ENCODE assay signal across 1 cellular context in the genomic region with DNA sequence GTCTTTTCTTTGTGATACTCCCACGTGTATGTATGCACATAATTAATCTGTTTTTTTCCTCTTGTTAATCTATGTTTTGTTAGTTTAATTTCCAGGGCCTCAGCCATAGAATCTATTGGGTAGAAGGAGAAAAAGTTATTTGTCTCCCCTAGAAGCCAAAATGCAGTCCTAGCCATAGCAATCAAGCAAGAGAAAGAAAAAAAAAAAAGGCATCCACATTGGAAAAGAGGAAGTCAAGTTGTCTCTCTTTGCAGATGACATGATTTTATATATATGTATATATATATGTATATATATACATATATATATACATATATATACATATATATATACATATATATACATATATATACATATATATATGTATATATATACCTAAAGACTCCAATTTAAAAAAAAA.
TF ChIP-seq lines count a peak whose summit lies in the region.

No MANE protein-coding gene starts in this region.

TF ChIP-seq in GM23338, 12 proteins besides CTCF, POLR2A, EP300 and RAD21 (continued from another document):
- TF ChIP-seq, protein P1, sequence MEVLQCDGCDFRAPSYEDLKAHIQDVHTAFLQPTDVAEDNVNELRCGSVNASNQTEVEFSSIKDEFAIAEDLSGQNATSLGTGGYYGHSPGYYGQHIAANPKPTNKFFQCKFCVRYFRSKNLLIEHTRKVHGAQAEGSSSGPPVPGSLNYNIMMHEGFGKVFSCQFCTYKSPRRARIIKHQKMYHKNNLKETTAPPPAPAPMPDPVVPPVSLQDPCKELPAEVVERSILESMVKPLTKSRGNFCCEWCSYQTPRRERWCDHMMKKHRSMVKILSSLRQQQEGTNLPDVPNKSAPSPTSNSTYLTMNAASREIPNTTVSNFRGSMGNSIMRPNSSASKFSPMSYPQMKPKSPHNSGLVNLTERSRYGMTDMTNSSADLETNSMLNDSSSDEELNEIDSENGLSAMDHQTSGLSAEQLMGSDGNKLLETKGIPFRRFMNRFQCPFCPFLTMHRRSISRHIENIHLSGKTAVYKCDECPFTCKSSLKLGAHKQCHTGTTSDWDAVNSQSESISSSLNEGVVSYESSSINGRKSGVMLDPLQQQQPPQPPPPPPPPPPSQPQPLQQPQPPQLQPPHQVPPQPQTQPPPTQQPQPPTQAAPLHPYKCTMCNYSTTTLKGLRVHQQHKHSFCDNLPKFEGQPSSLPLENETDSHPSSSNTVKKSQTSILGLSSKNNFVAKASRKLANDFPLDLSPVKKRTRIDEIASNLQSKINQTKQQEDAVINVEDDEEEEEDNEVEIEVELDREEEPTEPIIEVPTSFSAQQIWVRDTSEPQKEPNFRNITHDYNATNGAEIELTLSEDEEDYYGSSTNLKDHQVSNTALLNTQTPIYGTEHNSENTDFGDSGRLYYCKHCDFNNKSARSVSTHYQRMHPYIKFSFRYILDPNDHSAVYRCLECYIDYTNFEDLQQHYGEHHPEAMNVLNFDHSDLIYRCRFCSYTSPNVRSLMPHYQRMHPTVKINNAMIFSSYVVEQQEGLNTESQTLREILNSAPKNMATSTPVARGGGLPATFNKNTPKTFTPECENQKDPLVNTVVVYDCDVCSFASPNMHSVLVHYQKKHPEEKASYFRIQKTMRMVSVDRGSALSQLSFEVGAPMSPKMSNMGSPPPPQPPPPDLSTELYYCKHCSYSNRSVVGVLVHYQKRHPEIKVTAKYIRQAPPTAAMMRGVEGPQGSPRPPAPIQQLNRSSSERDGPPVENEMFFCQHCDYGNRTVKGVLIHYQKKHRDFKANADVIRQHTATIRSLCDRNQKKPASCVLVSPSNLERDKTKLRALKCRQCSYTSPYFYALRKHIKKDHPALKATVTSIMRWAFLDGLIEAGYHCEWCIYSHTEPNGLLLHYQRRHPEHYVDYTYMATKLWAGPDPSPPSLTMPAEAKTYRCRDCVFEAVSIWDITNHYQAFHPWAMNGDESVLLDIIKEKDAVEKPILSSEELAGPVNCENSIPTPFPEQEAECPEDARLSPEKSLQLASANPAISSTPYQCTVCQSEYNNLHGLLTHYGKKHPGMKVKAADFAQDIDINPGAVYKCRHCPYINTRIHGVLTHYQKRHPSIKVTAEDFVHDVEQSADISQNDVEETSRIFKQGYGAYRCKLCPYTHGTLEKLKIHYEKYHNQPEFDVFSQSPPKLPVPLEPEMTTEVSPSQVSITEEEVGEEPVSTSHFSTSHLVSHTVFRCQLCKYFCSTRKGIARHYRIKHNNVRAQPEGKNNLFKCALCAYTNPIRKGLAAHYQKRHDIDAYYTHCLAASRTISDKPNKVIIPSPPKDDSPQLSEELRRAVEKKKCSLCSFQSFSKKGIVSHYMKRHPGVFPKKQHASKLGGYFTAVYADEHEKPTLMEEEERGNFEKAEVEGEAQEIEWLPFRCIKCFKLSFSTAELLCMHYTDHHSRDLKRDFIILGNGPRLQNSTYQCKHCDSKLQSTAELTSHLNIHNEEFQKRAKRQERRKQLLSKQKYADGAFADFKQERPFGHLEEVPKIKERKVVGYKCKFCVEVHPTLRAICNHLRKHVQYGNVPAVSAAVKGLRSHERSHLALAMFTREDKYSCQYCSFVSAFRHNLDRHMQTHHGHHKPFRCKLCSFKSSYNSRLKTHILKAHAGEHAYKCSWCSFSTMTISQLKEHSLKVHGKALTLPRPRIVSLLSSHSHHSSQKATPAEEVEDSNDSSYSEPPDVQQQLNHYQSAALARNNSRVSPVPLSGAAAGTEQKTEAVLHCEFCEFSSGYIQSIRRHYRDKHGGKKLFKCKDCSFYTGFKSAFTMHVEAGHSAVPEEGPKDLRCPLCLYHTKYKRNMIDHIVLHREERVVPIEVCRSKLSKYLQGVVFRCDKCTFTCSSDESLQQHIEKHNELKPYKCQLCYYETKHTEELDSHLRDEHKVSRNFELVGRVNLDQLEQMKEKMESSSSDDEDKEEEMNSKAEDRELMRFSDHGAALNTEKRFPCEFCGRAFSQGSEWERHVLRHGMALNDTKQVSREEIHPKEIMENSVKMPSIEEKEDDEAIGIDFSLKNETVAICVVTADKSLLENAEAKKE (CRISPR knock-in tag; IDR thresholded peaks at IDR 0.05) = no peak
